8 cellular contexts compared by ENCODE assay signal in genomic region chr3:46895204-46895660, GRCh38. TPM values are rescaled to one million over a fixed set of nuclear protein-coding genes. Genes with fewer than 3 reads are reported as not detected.
A peak's percentile ranks its signal among the peaks of the same experiment; 100 is the strongest.
DNase-seq lines count a peak whose midpoint lies in the region; ATAC-seq and TF ChIP-seq lines count a peak whose summit lies in the region.

No MANE protein-coding gene starts in this region.

- H4K20me1 ChIP-seq in DOHH2 (ENCODE audit: control insufficient read depth, insufficient read depth, low read depth, low read length) (no peaks in the 10 kb centered on the region), MM.1S (ENCODE audit: insufficient read depth, low read length) (no peaks in the 10 kb centered on the region), mammary epithelial cell (ENCODE audit: insufficient read depth, low read length) (no peaks in the 10 kb centered on the region)

- no peak overlapping the region for H3K27ac ChIP-seq in DOHH2 (ENCODE audit: low read depth, low read length)
- no peak overlapping the region for H3K27ac ChIP-seq in MM.1S (ENCODE audit: low read length)
- no peak overlapping the region for H3K27ac ChIP-seq in mammary epithelial cell (ENCODE audit: insufficient read depth, low read depth, low read length)
- no peak overlapping the region for H3K27ac ChIP-seq in left lung

- no peaks in the 10 kb centered on the region for H3F3A ChIP-seq in DOHH2 (ENCODE audit: control insufficient read depth, insufficient read depth)
- H3F3A ChIP-seq in MM.1S (ENCODE audit: insufficient read depth, low read length), result no peaks in the 10 kb centered on the region

- H3K27me3 ChIP-seq in DOHH2 (ENCODE audit: control insufficient read depth, low read length), result peaks cover 44% of the 10 kb centered on the region
- peaks cover 10% of the 10 kb centered on the region for H3K27me3 ChIP-seq in MM.1S (replicated peaks; ENCODE audit: insufficient read depth, low read length)
- no peaks in the 10 kb centered on the region for H3K27me3 ChIP-seq in mammary epithelial cell (ENCODE audit: insufficient read depth, low read length)
- peaks cover 10 to 74% of the 10 kb centered on the region in 2 donors for H3K27me3 ChIP-seq in left lung

- H3K9me3 ChIP-seq in DOHH2 (ENCODE audit: control insufficient read depth, insufficient read depth, low read length), result no peaks in the 10 kb centered on the region
- H3K9me3 ChIP-seq in MM.1S (replicated peaks; ENCODE audit: insufficient read depth, low read length), result no peaks in the 10 kb centered on the region
- H3K9me3 ChIP-seq in mammary epithelial cell (replicated peaks; ENCODE audit: insufficient read depth, low read length), result no peaks in the 10 kb centered on the region
- H3K9me3 ChIP-seq in left lung, result no peaks in the 10 kb centered on the region

- H3K4me1 ChIP-seq in DOHH2 (ENCODE audit: control insufficient read depth, low read length), result peaks cover 22% of the 10 kb centered on the region
- H3K4me1 ChIP-seq in MM.1S (ENCODE audit: low read length), result 0 out of 2 replicates have a peak, but pooled peaks cover 3% of the 10 kb centered on the region
- peaks cover 11% of the 10 kb centered on the region for H3K4me1 ChIP-seq in mammary epithelial cell (ENCODE audit: insufficient read depth, low read length)
- H3K4me1 ChIP-seq in left lung, result peaks cover 5 to 34% of the 10 kb centered on the region in 2 donors

- peak; percentile 58 for ATAC-seq in left lung

- H3K36me3 ChIP-seq in DOHH2 (ENCODE audit: control insufficient read depth, low read length) (no peaks in the 10 kb centered on the region), MM.1S (replicated peaks; ENCODE audit: insufficient read depth, low read length) (no peaks in the 10 kb centered on the region), mammary epithelial cell (ENCODE audit: insufficient read depth, low read length) (no peaks in the 10 kb centered on the region), left lung (no peaks in the 10 kb centered on the region)

- 9% methylated on average over 4 of the region's 5 CpGs for WGBS in mammary epithelial cell (ENCODE audit: low coverage, missing lambda C conversion rate)

- peak; percentile 57 for DNase-seq in MM.1S
- DNase-seq in activated CD4-positive, CD25-positive, alpha-beta regulatory T cell (lab: John Stamatoyannopoulos, UW), result peak; percentile 57 to 71 (median 58)
- DNase-seq in mammary epithelial cell, result peak; percentile 25
- DNase-seq in left lung, result peak in 1 of 2 donors; percentile 89
- peak; percentile 45 for DNase-seq in stimulated activated CD8-positive, alpha-beta memory T cell treated with anti-CD3 and anti-CD28 coated beads, Interleukin-12 subunit alpha, Interleukin-12 subunit beta, amount 100 ng/mL, for 24 hours (ENCODE audit: extremely low read depth)
- no peak for DNase-seq in DMS79 (lab: John Stamatoyannopoulos, UW)
- DNase-seq in GF-D8 (lab: John Stamatoyannopoulos, UW), result no peak

- no peak overlapping the region for H3K9ac ChIP-seq in MM.1S (ENCODE audit: low read length)
- no peak overlapping the region for H3K9ac ChIP-seq in mammary epithelial cell (ENCODE audit: insufficient read depth, low read length)

- no TSS peak for BruUV-seq in mammary epithelial cell (replicated peaks; lab: Mats Ljungman, UMichigan)

- no peaks in the 10 kb centered on the region for H3K9me2 ChIP-seq in DOHH2 (replicated peaks; ENCODE audit: control insufficient read depth, low read length)
- no peaks in the 10 kb centered on the region for H3K9me2 ChIP-seq in MM.1S (replicated peaks; ENCODE audit: insufficient read depth, low read length)

- intact Hi-C loops in mammary epithelial cell (cut with micrococcal nuclease) (loop anchor here (1.0 kb wide), 3 partner anchors 29 to 232 kb away; no protein-coding TSS in a partner anchor), left lung (cut with DNase I) (no loop called here)

- in situ Hi-C loops in mammary epithelial cell (cut with MboI; ENCODE audit: low sequenced_read_pairs in 2 of 2), result loop anchor here in 1 of 2 donors (5.0 kb wide), 1 partner anchor 198 kb away; no protein-coding TSS in a partner anchor

- H3K4me2 ChIP-seq in DOHH2 (ENCODE audit: low read length) (no peak overlapping the region), MM.1S (ENCODE audit: low read depth, low read length) (no peak overlapping the region), mammary epithelial cell (ENCODE audit: insufficient read depth, low read depth, low read length) (no peak overlapping the region)

- no peak overlapping the region for H2AFZ ChIP-seq in MM.1S (ENCODE audit: low read length)
- H2AFZ ChIP-seq in mammary epithelial cell (ENCODE audit: low read depth, low read length), result no peak overlapping the region

- no peak overlapping the region for H3K4me3 ChIP-seq in DOHH2 (ENCODE audit: low read length)
- no peak overlapping the region for H3K4me3 ChIP-seq in MM.1S (ENCODE audit: low read length)
- H3K4me3 ChIP-seq in mammary epithelial cell (replicated peaks in 1 of 3; ENCODE audit: insufficient read depth in 1 of 3, low read depth in 2 of 3, low read length in 3 of 3), result no peak overlapping the region
- H3K4me3 ChIP-seq in left lung, result no peak overlapping the region

- peak; percentile 99 for TF ChIP-seq CTCF in DOHH2 (IDR thresholded peaks at IDR 0.05; ENCODE audit: low read depth, low read length, poor library complexity, severe bottlenecking)
- TF ChIP-seq CTCF in MM.1S (IDR thresholded peaks at IDR 0.05; ENCODE audit: low read length), result peak; percentile 89
- TF ChIP-seq CTCF in mammary epithelial cell (conservative IDR thresholded peaks at IDR 0.05 in 1 of 2, IDR thresholded peaks at IDR 0.05 in 1 of 2; ENCODE audit: extremely low read depth in 1 of 2, insufficient read depth in 1 of 2, low read depth in 1 of 2, low read length in 2 of 2), result peak; percentile 70 to 88
- peak; percentile 74 to 81 for TF ChIP-seq CTCF in left lung (IDR thresholded peaks at IDR 0.05)

- H3K79me2 ChIP-seq in DOHH2 (ENCODE audit: control insufficient read depth, low read length) (no peaks in the 10 kb centered on the region), MM.1S (ENCODE audit: low read length) (no peaks in the 10 kb centered on the region), mammary epithelial cell (ENCODE audit: insufficient read depth, low read length) (no peaks in the 10 kb centered on the region)

- CTCF ChIA-PET in mammary epithelial cell (lab: Charles Lee; ENCODE audit: low non-redundant PET), result interaction anchor here (0.9 kb wide), 1 partner anchor 232 kb away, joined by 3 read pairs; no protein-coding TSS in a partner anchor

- dilution Hi-C loops in mammary epithelial cell (cut with HindIII; ENCODE audit: low sequenced_read_pairs), result no loop called here

RNA-seq across cellular contexts. Expression of gene PTH1R, which starts 17.7 kb away (rescaled TPM):
- under 1 TPM in 1 of 2 donors, not detected in 1; 0.33 TPM for total RNA-seq in mammary epithelial cell
- not detected for polyA plus RNA-seq in mammary epithelial cell
- polyA minus RNA-seq in mammary epithelial cell, result not detected
- total RNA-seq in left lung, result 10 to 100 TPM; 12.0 to 22.8 TPM

RNA-seq across cellular contexts. Expression of gene MYL3, which starts 32.0 kb away (rescaled TPM):
- total RNA-seq in mammary epithelial cell (not detected), left lung (1 to 10 TPM; 3.1 to 4.9 TPM)
- not detected for polyA plus RNA-seq in mammary epithelial cell
- polyA minus RNA-seq in mammary epithelial cell, result not detected

Comparison
In these comparisons a context has a peak if more than half of its experiments do, and no peak if none do; other contexts are left out.
1. DNase-seq: peak in MM.1S (single experiment), activated CD4-positive, CD25-positive, alpha-beta regulatory T cell (4 of 4), mammary epithelial cell (single experiment) and stimulated activated CD8-positive, alpha-beta memory T cell treated with anti-CD3 and anti-CD28 coated beads, Interleukin-12 subunit alpha, Interleukin-12 subunit beta, amount 100 ng/mL, for 24 hours (single experiment); none in DMS79 (single experiment) and GF-D8 (single experiment).
2. RNA of gene PTH1R, which starts 17.7 kb away (total RNA-seq): 12.0 to 22.8 TPM in left lung; 0.33 TPM in mammary epithelial cell; every median in the first group is over 4 times any median in the second.
3. RNA of gene MYL3, which starts 32.0 kb away (total RNA-seq): 3.1 to 4.9 TPM in left lung; not detected in mammary epithelial cell; every median in the first group is over 4 times any median in the second.
4. Peak in every context shown above with its lines, with median percentiles within 50 percentile points of each other: CTCF ChIP-seq.